In genomic region chr2:101509498-101510274, GRCh38 we compare ENCODE assay signal across 18 cellular contexts. TPM values are rescaled to one million over a fixed set of nuclear protein-coding genes. Genes with fewer than 3 reads are reported as not detected.
DNase-seq lines count a peak whose midpoint lies in the region; ATAC-seq and TF ChIP-seq lines count a peak whose summit lies in the region.
"Had no signal": no experiment of that assay in that cellular context is flagged by ENCODE, and none has a peak within 500 bp of the region (broad histone marks: within the 10 kb centered on the region; RNA-seq: fewer than 3 reads in every experiment).

No MANE protein-coding gene starts in this region.

- no peak for TF ChIP-seq POLR2A in breast epithelium (IDR thresholded peaks at IDR 0.05)
- TF ChIP-seq POLR2A in uterus (IDR thresholded peaks at IDR 0.05) = no peak

- H2AFZ ChIP-seq in Karpas-422 (ENCODE audit: low read length) = no peak overlapping the region

- TF ChIP-seq CTCF in breast epithelium (IDR thresholded peaks at IDR 0.05) = no peak
- TF ChIP-seq CTCF in MCF 10A (IDR thresholded peaks at IDR 0.05; ENCODE audit: unreplicated experiment) = no peak
- TF ChIP-seq CTCF in left lung (IDR thresholded peaks at IDR 0.05) = no peak
- no peak for TF ChIP-seq CTCF in uterus (IDR thresholded peaks at IDR 0.05)
- no peak for TF ChIP-seq CTCF in GM20000 (IDR thresholded peaks at IDR 0.05; ENCODE audit: extremely low read depth, missing control alignments)

- DNase-seq in breast epithelium (ENCODE audit: low spot score in 2 of 2) (peak in 1 of 2 donors; percentile 24), MCF 10A (ENCODE audit: unreplicated experiment) (no peak), amniotic epithelial cell (ENCODE audit: low read depth) (peak; percentile 38), left lung (no peak), uterus (peak; percentile 48 to 72), Karpas-422 (no peak), GM20000 (ENCODE audit: low spot score) (no peak)
- no peak for DNase-seq in activated CD4-positive, alpha-beta T cell treated with anti-CD3 and anti-CD28 coated beads, Interleukin-2, amount 50 U/mL, for 48 hours
- DNase-seq: 8988T; activated gamma-delta T cell; CD4-positive, alpha-beta memory T cell; dermis blood vessel endothelial cell; DMS79 treated with DMSO at 0.1 percent for 48 hours; hypothalamus; NCI-H748 treated with DMSO at 0.1 percent for 48 hours had no signal

- POLR2A ChIA-PET in MCF 10A (lab: Yijun Ruan, JAX) = interaction anchor here (0.6 kb wide), 1 partner anchor 113 kb away, joined by 3 read pairs; no protein-coding TSS in a partner anchor

- no peaks in the 10 kb centered on the region for H3K9me3 Mint-ChIP-seq in MCF 10A (ENCODE audit: unreplicated experiment)

- H3K4me3 ChIP-seq in breast epithelium = no peak overlapping the region
- H3K4me3 ChIP-seq in left lung = no peak overlapping the region
- H3K4me3 ChIP-seq in uterus = no peak overlapping the region
- H3K4me3 ChIP-seq in Karpas-422 (ENCODE audit: low read length) = no peak overlapping the region
- H3K4me3 ChIP-seq: esophagus muscularis mucosa had no signal

- no peaks in the 10 kb centered on the region for H3K4me1 ChIP-seq in breast epithelium
- peaks cover 0 to 13% of the 10 kb centered on the region in 2 donors for H3K4me1 ChIP-seq in left lung
- H3K4me1 ChIP-seq in uterus = no peaks in the 10 kb centered on the region
- H3K4me1 ChIP-seq in Karpas-422 (ENCODE audit: low read length) = no peaks in the 10 kb centered on the region

- H3K4me1 Mint-ChIP-seq in MCF 10A (ENCODE audit: insufficient read depth, unreplicated experiment) = no peaks in the 10 kb centered on the region

- CTCF ChIA-PET in MCF 10A (lab: Yijun Ruan, JAX) = interaction anchor here (0.8 to 1.9 kb wide), 2 partner anchors 167 to 258 kb away, joined by 3 to 8 read pairs; no protein-coding TSS in a partner anchor

- H3K9ac ChIP-seq in Karpas-422 (ENCODE audit: low read length) = no peak overlapping the region

- intact Hi-C loops in breast epithelium (cut with DNase I; ENCODE audit: low total_unique reads) (no loop called here), MCF 10A (cut with micrococcal nuclease) (no loop called here), left lung (cut with DNase I) (no loop called here), uterus (cut with DNase I; ENCODE audit: low total_unique reads) (no loop called here)

- H4K20me1 ChIP-seq in Karpas-422 (ENCODE audit: insufficient read depth, low read depth, low read length) = no peaks in the 10 kb centered on the region

- H3K36me3 Mint-ChIP-seq in MCF 10A (ENCODE audit: insufficient read depth, unreplicated experiment) = no peaks in the 10 kb centered on the region
- H3K36me3 Mint-ChIP-seq: CD4-positive, alpha-beta memory T cell had no signal

- H3K36me3 ChIP-seq in breast epithelium (no peaks in the 10 kb centered on the region), left lung (no peaks in the 10 kb centered on the region), uterus (no peaks in the 10 kb centered on the region), Karpas-422 (ENCODE audit: insufficient read depth, low read length) (no peaks in the 10 kb centered on the region)
- H3K36me3 ChIP-seq: esophagus muscularis mucosa had no signal

- H3K27me3 ChIP-seq in breast epithelium = no peaks in the 10 kb centered on the region
- no peaks in the 10 kb centered on the region for H3K27me3 ChIP-seq in left lung
- no peaks in the 10 kb centered on the region for H3K27me3 ChIP-seq in uterus
- H3K27me3 ChIP-seq in Karpas-422 (ENCODE audit: low read length) = no peaks in the 10 kb centered on the region
- H3K27me3 ChIP-seq: esophagus muscularis mucosa had no signal

- ATAC-seq in left lung = peak; percentile 45

- no peaks in the 10 kb centered on the region for H3K27me3 Mint-ChIP-seq in MCF 10A (ENCODE audit: insufficient read depth, unreplicated experiment)
- H3K27me3 Mint-ChIP-seq: CD4-positive, alpha-beta memory T cell had no signal

- BruUV-seq in MCF 10A (replicated peaks; lab: Mats Ljungman, UMichigan) = no TSS peak

- H3K27ac ChIP-seq in breast epithelium = peak overlapping the region; percentile 57 to 62
- H3K27ac ChIP-seq in left lung = no peak overlapping the region
- peak overlapping the region; percentile 28 to 66 for H3K27ac ChIP-seq in uterus
- H3K27ac ChIP-seq in Karpas-422 (ENCODE audit: low read length) = no peak overlapping the region

- no peak overlapping the region for H3K4me2 ChIP-seq in Karpas-422 (ENCODE audit: low read depth, low read length, poor library complexity, severe bottlenecking)

- no peaks in the 10 kb centered on the region for H3K79me2 ChIP-seq in Karpas-422 (ENCODE audit: low read length)

- H3K9me2 ChIP-seq in Karpas-422 (replicated peaks; ENCODE audit: insufficient read depth, low read length) = no peaks in the 10 kb centered on the region

- no peak overlapping the region for H3K4me3 Mint-ChIP-seq in MCF 10A (ENCODE audit: unreplicated experiment)
- H3K4me3 Mint-ChIP-seq: CD4-positive, alpha-beta memory T cell had no signal

- no peak overlapping the region for H3K27ac Mint-ChIP-seq in MCF 10A (ENCODE audit: low read depth, unreplicated experiment)
- H3K27ac Mint-ChIP-seq: CD4-positive, alpha-beta memory T cell had no signal

- H3K9me3 ChIP-seq in breast epithelium (no peaks in the 10 kb centered on the region), left lung (no peaks in the 10 kb centered on the region), uterus (no peaks in the 10 kb centered on the region), Karpas-422 (ENCODE audit: low read length) (no peaks in the 10 kb centered on the region)
- H3K9me3 ChIP-seq: esophagus muscularis mucosa had no signal

RNA-seq across cellular contexts. Expression of gene RFX8, which starts 34.8 kb away (rescaled TPM):
- total RNA-seq in breast epithelium (1 to 10 TPM in 2 of 3 donors, under 1 TPM in 1; 0.96 to 3.8 (median 2.3) TPM), MCF 10A (2022) (not detected in 2 replicates), left lung (under 1 TPM in 1 of 2 donors, not detected in 1; 0.41 TPM), uterus (1 to 10 TPM in 2 of 4 donors, under 1 TPM in 1, not detected in 1; 0.51 to 1.4 (median 1.1) TPM)
- not detected in 2 replicates for total RNA-seq in Karpas-422 (2014; rRNA removed; shearing (Covaris generic); ENCODE audit: low replicate concordance)
- total RNA-seq: HT-29, M059J had no signal

Comparison
In these comparisons a context has a peak if more than half of its experiments do, and no peak if none do; other contexts are left out.
1. DNase-seq: peak in amniotic epithelial cell (single experiment) and uterus (2 of 2); none in MCF 10A (single experiment), left lung (0 of 2), Karpas-422 (single experiment), GM20000 (single experiment) and activated CD4-positive, alpha-beta T cell treated with anti-CD3 and anti-CD28 coated beads, Interleukin-2, amount 50 U/mL, for 48 hours (0 of 2).
2. H3K27ac ChIP-seq: peak in breast epithelium (2 of 2) and uterus (2 of 2); none in left lung (0 of 2) and Karpas-422 (single experiment).